ENCODE assay signal across 31 cellular contexts in genomic region chr16:1141716-1142115, GRCh38. TPM values are rescaled to one million over a fixed set of nuclear protein-coding genes. Genes with fewer than 3 reads are reported as not detected.
"Had no signal": no experiment of that assay in that cellular context is flagged by ENCODE, and none has a peak within 500 bp of the region (broad histone marks: within the 10 kb centered on the region; RNA-seq: fewer than 3 reads in every experiment).

No MANE protein-coding gene starts in this region.

- H3K27ac ChIP-seq: stomach, suprapubic skin, testis, thoracic aorta, thyroid gland, tibial artery, tibial nerve, transverse colon, upper lobe of left lung, upper lobe of right lung, uterus, vagina had no signal

- H3K9me3 ChIP-seq: stomach, suprapubic skin, testis, thoracic aorta, thyroid gland, tibial artery, tibial nerve, transverse colon, upper lobe of left lung, upper lobe of right lung, uterus, vagina had no signal

- H3K27me3 Mint-ChIP-seq: stimulated activated naive CD8-positive, alpha-beta T cell treated with anti-CD3 and anti-CD28 coated beads, Interleukin-15, amount 100 ng/mL, for 72 hours; stimulated activated naive CD8-positive, alpha-beta T cell treated with anti-CD3 and anti-CD28 coated beads, Interleukin-15, Interleukin-2, amounts not matched to agents 100 ng/mL and 50 ng/mL, for 24 hours; type B pancreatic cell had no signal

- H3K27ac Mint-ChIP-seq: stimulated activated effector memory CD8-positive, alpha-beta T cell treated with anti-CD3 and anti-CD28 coated beads, Interleukin-12 subunit alpha, Interleukin-12 subunit beta, amount 100 ng/mL, for 72 hours; stimulated activated memory B cell treated with anti-CD40 and anti-IgM and Interleukin-4, amounts not matched to agents 10 μg/mL and 1 μg/mL and 100 μg/mL, for 72 hours; stimulated activated naive B cell treated with anti-CD40 and anti-IgM and Interleukin-4, amounts not matched to agents 10 μg/mL and 1 μg/mL and 100 μg/mL, for 72 hours; stimulated activated naive CD8-positive, alpha-beta T cell treated with anti-CD3 and anti-CD28 coated beads, Interleukin-15, amount 100 ng/mL, for 72 hours; stimulated activated naive CD8-positive, alpha-beta T cell treated with anti-CD3 and anti-CD28 coated beads, Interleukin-15, Interleukin-2, amounts not matched to agents 100 ng/mL and 50 ng/mL, for 24 hours; type B pancreatic cell had no signal

- H3K36me3 Mint-ChIP-seq: stimulated activated effector memory CD8-positive, alpha-beta T cell treated with anti-CD3 and anti-CD28 coated beads, Interleukin-12 subunit alpha, Interleukin-12 subunit beta, amount 100 ng/mL, for 72 hours; stimulated activated memory B cell treated with anti-CD40 and anti-IgM and Interleukin-4, amounts not matched to agents 10 μg/mL and 1 μg/mL and 100 μg/mL, for 72 hours; stimulated activated naive B cell treated with anti-CD40 and anti-IgM and Interleukin-4, amounts not matched to agents 10 μg/mL and 1 μg/mL and 100 μg/mL, for 72 hours; type B pancreatic cell had no signal

- H3K27me3 ChIP-seq: testis, thyroid gland, uterus, vagina had no signal

- H3K4me3 Mint-ChIP-seq: stimulated activated effector memory CD8-positive, alpha-beta T cell treated with anti-CD3 and anti-CD28 coated beads, Interleukin-12 subunit alpha, Interleukin-12 subunit beta, amount 100 ng/mL, for 72 hours; stimulated activated memory B cell treated with anti-CD40 and anti-IgM and Interleukin-4, amounts not matched to agents 10 μg/mL and 1 μg/mL and 100 μg/mL, for 72 hours; stimulated activated naive B cell treated with anti-CD40 and anti-IgM and Interleukin-4, amounts not matched to agents 10 μg/mL and 1 μg/mL and 100 μg/mL, for 72 hours; stimulated activated naive CD8-positive, alpha-beta T cell treated with anti-CD3 and anti-CD28 coated beads, Interleukin-15, amount 100 ng/mL, for 72 hours; stimulated activated naive CD8-positive, alpha-beta T cell treated with anti-CD3 and anti-CD28 coated beads, Interleukin-15, Interleukin-2, amounts not matched to agents 100 ng/mL and 50 ng/mL, for 24 hours; type B pancreatic cell had no signal

- H3K36me3 ChIP-seq: stomach, suprapubic skin, thoracic aorta, thyroid gland, tibial artery, tibial nerve, transverse colon, upper lobe of left lung, upper lobe of right lung, uterus, vagina had no signal

- DNase-seq: stimulated activated CD4-positive, alpha-beta T cell treated with anti-CD3 and anti-CD28 coated beads, Interleukin-2, amount 100 ng/mL, for 48 hours; stimulated activated CD4-positive, alpha-beta T cell treated with anti-CD3 and anti-CD28 coated beads, Interleukin-4, amount 100 ng/mL, for 1 hour; stimulated activated CD4-positive, alpha-beta T cell treated with anti-CD3 and anti-CD28 coated beads, Interleukin-4, amount 100 ng/mL, for 24 hours; stimulated activated CD4-positive, alpha-beta T cell treated with anti-CD3 and anti-CD28 coated beads, Interleukin-4, amount 100 ng/mL, for 4 hours; stimulated activated CD8-positive, alpha-beta memory T cell treated with anti-CD3 and anti-CD28 coated beads, Interleukin-4, amount 100 ng/mL, for 48 hours; stimulated activated naive B cell treated with anti-CD40 and anti-IgM and Interleukin-4, amounts not matched to agents 10 μg/mL and 1 μg/mL and 100 μg/mL, for 72 hours; stimulated activated naive CD4-positive, alpha-beta T cell; stimulated activated naive CD4-positive, alpha-beta T cell treated with Interleukin-2 at 50 U/mL for 16 hours; stimulated activated naive CD8-positive, alpha-beta T cell treated with anti-CD3 and anti-CD28 coated beads, Interleukin-15, amount 100 ng/mL, for 72 hours; stimulated activated naive CD8-positive, alpha-beta T cell treated with anti-CD3 and anti-CD28 coated beads, Interleukin-15, Interleukin-2, amounts not matched to agents 100 U/mL and 50 U/mL, for 24 hours; stomach; substantia nigra; testis; thyroid gland; tibial artery; transverse colon; trophoblast cell; upper lobe of right lung; uterus had no signal

- H3K4me3 ChIP-seq: stomach, suprapubic skin, testis, thoracic aorta, thyroid gland, tibial artery, tibial nerve, transverse colon, upper lobe of left lung, upper lobe of right lung, uterus, vagina had no signal

- H3K4me1 ChIP-seq: stomach, suprapubic skin, testis, tibial artery, tibial nerve, transverse colon, upper lobe of left lung, upper lobe of right lung, uterus, vagina had no signal

- ATAC-seq: stimulated activated effector memory CD8-positive, alpha-beta T cell treated with anti-CD3 and anti-CD28 coated beads, Interleukin-12 subunit alpha, Interleukin-12 subunit beta, amount 100 ng/mL, for 72 hours; stimulated activated memory B cell treated with anti-CD40 and anti-IgM and Interleukin-4, amounts not matched to agents 10 μg/mL and 1 μg/mL and 100 μg/mL, for 72 hours; stimulated activated naive B cell treated with anti-CD40 and anti-IgM and Interleukin-4, amounts not matched to agents 10 μg/mL and 1 μg/mL and 100 μg/mL, for 72 hours; stimulated activated naive CD8-positive, alpha-beta T cell treated with anti-CD3 and anti-CD28 coated beads, Interleukin-15, amount 100 ng/mL, for 72 hours; stimulated activated naive CD8-positive, alpha-beta T cell treated with anti-CD3 and anti-CD28 coated beads, Interleukin-15, Interleukin-2, amounts not matched to agents 100 U/mL and 50 U/mL, for 24 hours; upper lobe of right lung had no signal

- H3K4me1 Mint-ChIP-seq: stimulated activated effector memory CD8-positive, alpha-beta T cell treated with anti-CD3 and anti-CD28 coated beads, Interleukin-12 subunit alpha, Interleukin-12 subunit beta, amount 100 ng/mL, for 72 hours; stimulated activated memory B cell treated with anti-CD40 and anti-IgM and Interleukin-4, amounts not matched to agents 10 μg/mL and 1 μg/mL and 100 μg/mL, for 72 hours; stimulated activated naive B cell treated with anti-CD40 and anti-IgM and Interleukin-4, amounts not matched to agents 10 μg/mL and 1 μg/mL and 100 μg/mL, for 72 hours had no signal

RNA-seq across cellular contexts. Expression of gene C1QTNF8, which starts 45.7 kb away (rescaled TPM):
- total RNA-seq: stomach, subcutaneous adipose tissue, suprapubic skin, thyroid gland, tibial nerve, transverse colon, upper lobe of right lung, ureter, urinary bladder, uterus, vagina had no signal
- polyA plus RNA-seq: stomach, urinary bladder had no signal
